ENCODE assay signal across 21 cellular contexts in the genomic region with DNA sequence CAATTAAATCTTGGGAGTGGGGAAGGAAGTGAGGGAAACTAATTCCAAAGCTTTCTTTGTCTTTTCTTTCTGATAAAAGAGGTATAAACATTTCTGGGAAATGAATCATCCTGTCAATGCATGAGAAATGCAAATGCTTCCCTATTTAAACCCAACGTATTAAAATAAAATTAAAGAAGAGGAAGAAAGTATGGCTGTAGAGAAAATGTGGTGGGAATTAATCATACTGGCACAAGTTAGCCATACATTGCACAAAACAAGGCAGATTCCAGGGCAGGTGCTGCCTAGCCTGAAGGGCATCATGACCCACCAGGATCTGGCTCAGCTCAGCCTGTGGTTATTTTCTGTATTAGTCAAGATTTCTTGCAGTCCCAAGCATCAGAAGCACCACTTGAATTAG.
DNase-seq lines count a peak whose midpoint lies in the region; ATAC-seq, FAIRE-seq and TF ChIP-seq lines count a peak whose summit lies in the region.
"Had no signal": no experiment of that assay in that cellular context is flagged by ENCODE, and none has a peak within 500 bp of the region (broad histone marks: within the 10 kb centered on the region; RNA-seq: fewer than 3 reads in every experiment).

No MANE protein-coding gene starts in this region.

- no CpG with 5 or more reads among the region's 1 CpG for WGBS in IMR-90 (ENCODE audit: extremely low coverage in 2 of 2, insufficient read length in 1 of 2), 2 experiments
- WGBS in hepatocyte (ENCODE audit: low lambda C conversion rate, missing lambda C conversion rate), result 62% methylated on average over 1 of the region's 1 CpG

- H2BK120ac ChIP-seq in IMR-90 (ENCODE audit: low read depth, low read length), result 0 out of 2 replicates have a peak overlapping the region, but pooled peaks have one; percentile 31

- H3K4ac ChIP-seq in IMR-90 (ENCODE audit: low read depth, low read length), result no peak overlapping the region

- no peaks in the 10 kb centered on the region for H3K9me3 Mint-ChIP-seq in astrocyte (ENCODE audit: unreplicated experiment)
- H3K9me3 Mint-ChIP-seq: endodermal cell, T-cell, type B pancreatic cell had no signal

- H3K79me1 ChIP-seq in IMR-90 (ENCODE audit: low read depth in 1 of 2, low read length in 2 of 2), result no peaks in the 10 kb centered on the region

- peaks cover 2% of the 10 kb centered on the region for H3K4me1 ChIP-seq in IMR-90 (ENCODE audit: control insufficient read depth, insufficient read depth, low read length)
- H3K4me1 ChIP-seq in astrocyte (ENCODE audit: insufficient read depth, low read length), result peaks cover 31% of the 10 kb centered on the region
- no peaks in the 10 kb centered on the region for H3K4me1 ChIP-seq in hepatocyte (ENCODE audit: insufficient read depth)
- H3K4me1 ChIP-seq: BLaER1 had no signal

- no peak overlapping the region for H3K14ac ChIP-seq in IMR-90 (replicated peaks; ENCODE audit: low read depth, low read length)

- H3K27ac ChIP-seq in IMR-90 (ENCODE audit: insufficient read depth, low read length) (no peak overlapping the region), astrocyte (ENCODE audit: low read depth, low read length) (peak overlapping the region; percentile 58), hepatocyte (no peak overlapping the region), caudate nucleus (ENCODE audit: low read depth, low read length) (no peak overlapping the region)
- H3K27ac ChIP-seq: BLaER1, HL-60 had no signal

- no peak overlapping the region for H4K5ac ChIP-seq in IMR-90 (ENCODE audit: low read depth, low read length)

- H2BK5ac ChIP-seq in IMR-90 (ENCODE audit: low read depth, low read length, poor library complexity, severe bottlenecking), result no peak overlapping the region

- intact Hi-C loops in IMR-90 (cut with micrococcal nuclease), result no loop called here

- ATAC-seq in IMR-90 (ENCODE audit: low read depth) (0 out of 2 replicates have a peak, but pooled peaks have one; percentile 13), GM18861 (IDR thresholded peaks at IDR 0.05; ENCODE audit: unreplicated experiment) (no peak)
- ATAC-seq: activated CD4-positive, CD25-positive, alpha-beta regulatory T cell treated with anti-CD3 and anti-CD28 coated beads, Interleukin-2, amount 50 U/mL, for 24 hours; activated CD8-positive, alpha-beta memory T cell treated with anti-CD3 and anti-CD28 coated beads, Interleukin-2, amount 10 ng/mL, durations not matched to agents 7 days and 5 days; T-cell had no signal

- TF ChIP-seq POLR2A in IMR-90 (IDR thresholded peaks at IDR 0.05; ENCODE audit: low read depth, low read length), result no peak

- H2BK20ac ChIP-seq in IMR-90 (ENCODE audit: low read depth, low read length), result peak overlapping the region; percentile 34; the same call in 1 of the 2 replicates

- no peak overlapping the region for H2AK5ac ChIP-seq in IMR-90 (ENCODE audit: low read depth, low read length)

- H3K9me3 ChIP-seq in IMR-90 (ENCODE audit: control insufficient read depth, insufficient read depth, low read length), result no peaks in the 10 kb centered on the region
- H3K9me3 ChIP-seq in astrocyte (ENCODE audit: insufficient read depth, low read depth, low read length), result no peaks in the 10 kb centered on the region
- H3K9me3 ChIP-seq in hepatocyte (ENCODE audit: low read depth), result no peaks in the 10 kb centered on the region
- H3K9me3 ChIP-seq: BLaER1 had no signal

- H4K91ac ChIP-seq in IMR-90 (ENCODE audit: insufficient read depth, low read depth, low read length), result no peak overlapping the region

- H3K36me3 ChIP-seq in IMR-90 (ENCODE audit: control insufficient read depth, insufficient read depth, low read length) (no peaks in the 10 kb centered on the region), astrocyte (ENCODE audit: insufficient read depth, low read length) (no peaks in the 10 kb centered on the region), hepatocyte (replicated peaks; ENCODE audit: insufficient read depth, low read depth) (no peaks in the 10 kb centered on the region)
- H3K36me3 ChIP-seq: BLaER1 had no signal

- peak overlapping the region; percentile 78; the same call in 1 of the 3 replicates for H2BK15ac ChIP-seq in IMR-90 (ENCODE audit: low read depth, low read length)

- no peak for FAIRE-seq in astrocyte (lab: Jason Lieb, UNC)

- H3K9me1 ChIP-seq in IMR-90 (ENCODE audit: insufficient read depth, low read length), result peaks cover 6% of the 10 kb centered on the region; the same call in 1 of the 2 replicates

- H4K20me1 ChIP-seq in IMR-90 (ENCODE audit: insufficient read depth, low read length) (no peaks in the 10 kb centered on the region), astrocyte (ENCODE audit: insufficient read depth, low read length) (no peaks in the 10 kb centered on the region), hepatocyte (ENCODE audit: insufficient read depth, poor library complexity, severe bottlenecking) (no peaks in the 10 kb centered on the region)
- H4K20me1 ChIP-seq: BLaER1 had no signal

- CTCF ChIA-PET in IMR-90 (lab: Yijun Ruan, JAX), result interaction anchor here (0.6 to 0.7 kb wide), 2 partner anchors 363 to 934 kb away, joined by 3 read pairs; no protein-coding TSS in a partner anchor

- no peak for TF ChIP-seq RAD21 in IMR-90 (IDR thresholded peaks at IDR 0.05; ENCODE audit: low read length)

- BruUV-seq in IMR-90 (replicated peaks; lab: Mats Ljungman, UMichigan), result no TSS peak

- H3K27me3 ChIP-seq in IMR-90 (ENCODE audit: control insufficient read depth, insufficient read depth, low read length), result no peaks in the 10 kb centered on the region
- no peaks in the 10 kb centered on the region for H3K27me3 ChIP-seq in astrocyte (ENCODE audit: insufficient read depth, low read length)
- H3K27me3 ChIP-seq in hepatocyte, result no peaks in the 10 kb centered on the region
- H3K27me3 ChIP-seq: BLaER1 had no signal

- H3K4me3 Mint-ChIP-seq in astrocyte (ENCODE audit: unreplicated experiment), result no peak overlapping the region
- H3K4me3 Mint-ChIP-seq: activated CD8-positive, alpha-beta memory T cell treated with anti-CD3 and anti-CD28 coated beads, Interleukin-2, amount 10 ng/mL, durations not matched to agents 7 days and 5 days; endodermal cell; T-cell; type B pancreatic cell had no signal

- H3K56ac ChIP-seq in IMR-90 (ENCODE audit: extremely low read depth, insufficient read depth, low read length), result no peak overlapping the region

- H4K8ac ChIP-seq in IMR-90 (ENCODE audit: low read depth in 2 of 2, low read length in 2 of 2), result 0 out of 4 replicates have a peak overlapping the region, but pooled peaks of 1 of the 2 experiments have one; percentile 7

- H2AFZ ChIP-seq in IMR-90 (replicated peaks; ENCODE audit: low read length, poor library complexity) (peak overlapping the region; percentile 18), astrocyte (ENCODE audit: low read depth, low read length) (no peak overlapping the region), hepatocyte (no peak overlapping the region)

- no peaks in the 10 kb centered on the region for H3K79me2 ChIP-seq in astrocyte (ENCODE audit: insufficient read depth, low read length)
- H3K79me2 ChIP-seq in hepatocyte, result no peaks in the 10 kb centered on the region

- dilution Hi-C loops in IMR-90 (cut with HindIII; ENCODE audit: low sequenced_read_pairs, unreplicated experiment), result no loop called here

- no peak overlapping the region for H3K27ac Mint-ChIP-seq in astrocyte (ENCODE audit: unreplicated experiment)
- H3K27ac Mint-ChIP-seq: activated CD8-positive, alpha-beta memory T cell treated with anti-CD3 and anti-CD28 coated beads, Interleukin-2, amount 10 ng/mL, durations not matched to agents 7 days and 5 days; endodermal cell; T-cell; type B pancreatic cell had no signal

- H3K9me2 ChIP-seq in hepatocyte (replicated peaks; ENCODE audit: insufficient read depth), result no peaks in the 10 kb centered on the region

- H3K4me1 Mint-ChIP-seq in astrocyte (ENCODE audit: low read depth, unreplicated experiment), result peaks cover 26% of the 10 kb centered on the region
- H3K4me1 Mint-ChIP-seq: activated CD8-positive, alpha-beta memory T cell treated with anti-CD3 and anti-CD28 coated beads, Interleukin-2, amount 10 ng/mL, durations not matched to agents 7 days and 5 days; endodermal cell; T-cell had no signal

- in situ Hi-C loops in IMR-90 (cut with MboI; ENCODE audit: low sequenced_read_pairs), result no loop called here

- H3K4me2 ChIP-seq in IMR-90 (ENCODE audit: low read depth, low read length) (no peak overlapping the region), astrocyte (ENCODE audit: low read length) (peak overlapping the region; percentile 54), hepatocyte (no peak overlapping the region)
- H3K4me2 ChIP-seq: BLaER1 had no signal

- TF ChIP-seq CTCF in IMR-90 (conservative IDR thresholded peaks at IDR 0.05; ENCODE audit: low read depth, low read length) (no peak), astrocyte (IDR thresholded peaks at IDR 0.05; ENCODE audit: insufficient read depth, low read depth, low read length) (no peak), hepatocyte (IDR thresholded peaks at IDR 0.05; ENCODE audit: poor library complexity) (no peak)

- H3K4me3 ChIP-seq in IMR-90 (ENCODE audit: insufficient read depth, low read depth, low read length) (no peak overlapping the region), astrocyte (ENCODE audit: insufficient read depth, low read depth, low read length) (no peak overlapping the region), hepatocyte (no peak overlapping the region)
- H3K4me3 ChIP-seq: BLaER1 had no signal

- no peaks in the 10 kb centered on the region for H3K27me3 Mint-ChIP-seq in astrocyte (ENCODE audit: low read depth, unreplicated experiment)
- H3K27me3 Mint-ChIP-seq: activated CD8-positive, alpha-beta memory T cell treated with anti-CD3 and anti-CD28 coated beads, Interleukin-2, amount 10 ng/mL, durations not matched to agents 7 days and 5 days; type B pancreatic cell had no signal

- no peak overlapping the region for H3K18ac ChIP-seq in IMR-90 (ENCODE audit: low read depth, low read length)

- H3K36me3 Mint-ChIP-seq in astrocyte (ENCODE audit: low read depth, unreplicated experiment), result no peaks in the 10 kb centered on the region
- H3K36me3 Mint-ChIP-seq: activated CD8-positive, alpha-beta memory T cell treated with anti-CD3 and anti-CD28 coated beads, Interleukin-2, amount 10 ng/mL, durations not matched to agents 7 days and 5 days; T-cell; type B pancreatic cell had no signal

- no peak overlapping the region for H3K23ac ChIP-seq in IMR-90 (ENCODE audit: low read depth, low read length)

- POLR2A ChIA-PET in IMR-90 (lab: Charles Lee; ENCODE audit: unreplicated experiment), result no interaction called here

- H3K9ac ChIP-seq in IMR-90 (ENCODE audit: low read depth, low read length), result no peak overlapping the region
- no peak overlapping the region for H3K9ac ChIP-seq in astrocyte (ENCODE audit: low read length)
- H3K9ac ChIP-seq: BLaER1 had no signal

- H2AK9ac ChIP-seq in IMR-90 (replicated peaks; ENCODE audit: low read depth, low read length, poor library complexity), result no peak overlapping the region

- DNase-seq in CD1c-positive myeloid dendritic cell (ENCODE audit: extremely low spot score), result peak; percentile 6
- DNase-seq in IMR-90, result peak; percentile 34
- peak; percentile 74 for DNase-seq in astrocyte (ENCODE audit: low read depth)
- peak; percentile 11 for DNase-seq in hepatic stellate cell (ENCODE audit: low spot score)
- DNase-seq in hepatocyte (ENCODE audit: low spot score), result no peak
- no peak for DNase-seq in caudate nucleus (lab: John Stamatoyannopoulos, UW)
- no peak for DNase-seq in effector CD8-positive, alpha-beta T cell (lab: John Stamatoyannopoulos, UW)
- DNase-seq: activated CD8-positive, alpha-beta memory T cell treated with anti-CD3 and anti-CD28 coated beads, Interleukin-2, amount 10 ng/mL, durations not matched to agents 7 days and 5 days; activated naive CD4-positive, alpha-beta T cell treated with Interleukin-2 at 50 U/mL for 16 hours; DMS153; endodermal cell; H7; head of caudate nucleus; NCI-H187; NCI-H510A; T-cell had no signal

Comparison
In these comparisons a context has a peak if more than half of its experiments do, and no peak if none do; other contexts are left out.
1. DNase-seq: peak in CD1c-positive myeloid dendritic cell (single experiment), IMR-90 (single experiment), astrocyte (single experiment) and hepatic stellate cell (single experiment); none in hepatocyte (single experiment), caudate nucleus (0 of 61) and effector CD8-positive, alpha-beta T cell (single experiment).